Comparison of ENCODE assay signal across 16 cellular contexts in the genomic region with DNA sequence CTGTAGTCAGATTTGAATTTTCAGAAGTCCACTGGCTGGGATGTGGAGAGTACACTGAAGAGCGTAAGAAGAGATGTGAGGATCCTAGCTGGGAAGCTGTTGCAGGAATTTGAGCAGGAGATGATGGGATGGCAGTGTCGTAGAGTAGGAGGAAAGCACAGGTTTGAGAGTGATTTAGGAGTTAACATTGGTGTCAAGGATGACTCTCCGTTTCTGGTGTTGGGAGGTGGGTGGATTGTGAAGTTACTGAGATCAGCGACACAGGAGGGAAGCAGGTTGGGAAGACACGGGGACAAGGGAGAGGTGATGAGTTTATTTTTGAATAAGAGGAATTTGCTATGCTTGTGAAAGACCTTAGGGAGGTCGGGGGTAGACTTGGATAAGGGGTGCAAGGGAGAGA.
"Had no signal": no experiment of that assay in that cellular context is flagged by ENCODE, and none has a peak within 500 bp of the region (broad histone marks: within the 10 kb centered on the region; RNA-seq: fewer than 3 reads in every experiment).

No MANE protein-coding gene starts in this region.

- H3K9me3 ChIP-seq: SK-N-SH had no signal

- DNase-seq: Karpas-422, KG1, MM.1S, NCI-H1092 treated with DMSO at 0.1 percent for 48 hours, NCI-H1436, NCI-H187, NCI-H2029, NCI-H2081 treated with DMSO at 0.1 percent for 48 hours, NCI-H2171, NCI-H446 treated with DMSO at 0.1 percent for 48 hours, NCI-H510A treated with DMSO at 0.1 percent for 48 hours, NCI-H526, Right ventricle myocardium superior, RPMI8226, SK-N-SH, SW 1271 had no signal

- H3K4me2 ChIP-seq: SK-N-SH had no signal

- H3K9ac ChIP-seq: SK-N-SH had no signal
